ENCODE assay signal across 5 cellular contexts in the genomic region with DNA sequence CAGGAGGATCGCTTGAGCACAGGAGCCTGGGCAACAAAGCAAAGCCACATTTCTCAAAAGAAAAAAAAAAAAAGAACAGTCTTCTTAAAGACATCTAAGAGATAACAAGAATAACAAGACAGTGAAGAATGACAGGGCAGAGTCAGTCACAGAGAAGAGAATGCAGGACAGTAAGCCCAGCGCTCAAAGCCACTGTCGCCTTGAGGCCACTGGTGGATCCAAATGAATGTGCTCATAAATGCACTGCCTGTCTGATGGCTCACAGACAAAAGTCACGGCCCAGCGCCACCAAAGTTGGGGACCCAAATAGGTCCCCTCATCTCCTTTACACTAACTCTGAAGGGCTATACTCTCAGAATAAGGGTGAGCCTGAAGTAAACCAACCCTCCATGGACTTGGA.
"Had no signal": no experiment of that assay in that cellular context is flagged by ENCODE, and none has a peak within 500 bp of the region (broad histone marks: within the 10 kb centered on the region; RNA-seq: fewer than 3 reads in every experiment).

No MANE protein-coding gene starts in this region.

- H3K4me1 Mint-ChIP-seq: GM23338, IgD-negative memory B cell had no signal

- H3K27ac Mint-ChIP-seq: GM23338, H9, IgD-negative memory B cell had no signal

- H3K4me3 Mint-ChIP-seq: GM23338, H9, IgD-negative memory B cell had no signal

- H3K27ac ChIP-seq: HL-60 had no signal

- H3K36me3 Mint-ChIP-seq: IgD-negative memory B cell had no signal

- DNase-seq: H9, HCEC 1CT had no signal
